ENCODE assay signal across 8 cellular contexts in genomic region chr2:218395826-218396687, GRCh38. TPM values are rescaled to one million over a fixed set of nuclear protein-coding genes. Genes with fewer than 3 reads are reported as not detected.
A peak's percentile ranks its signal among the peaks of the same experiment; 100 is the strongest.
DNase-seq lines count a peak whose midpoint lies in the region; ATAC-seq, FAIRE-seq and TF ChIP-seq lines count a peak whose summit lies in the region.

No MANE protein-coding gene starts in this region.

- ATAC-seq in GM18870 (IDR thresholded peaks at IDR 0.05; ENCODE audit: unreplicated experiment) (peak; percentile 34), HG03135 (IDR thresholded peaks at IDR 0.05; ENCODE audit: unreplicated experiment) (peak; percentile 44)

- H3K9me3 ChIP-seq in breast epithelium (no peaks in the 10 kb centered on the region), small intestine (ENCODE audit: control insufficient read depth, low read depth) (no peaks in the 10 kb centered on the region)

- intact Hi-C loops in breast epithelium (cut with DNase I; ENCODE audit: low total_unique reads): loop anchor here (2.0 kb wide), 1 partner anchor 103 kb away; the partner anchor contains the start of gene TMBIM1

- TF ChIP-seq CTCF in AG04449 (IDR thresholded peaks at IDR 0.05; ENCODE audit: insufficient read depth, low read length, missing control alignments): peak; percentile 86
- TF ChIP-seq CTCF in VCaP (conservative IDR thresholded peaks at IDR 0.05): peak; percentile 94
- peak; percentile 89 to 96 (median 93) for TF ChIP-seq CTCF in breast epithelium (IDR thresholded peaks at IDR 0.05)

- WGBS in small intestine, 3 donors: 0 to 2% (median 1%) methylated on average over 46 to 57 of the region's 57 CpGs

- H3K36me3 ChIP-seq in breast epithelium (no peaks in the 10 kb centered on the region), small intestine (ENCODE audit: control insufficient read depth in 2 of 2, insufficient read depth in 2 of 2, low read length in 2 of 2) (no peaks in the 10 kb centered on the region)

- POLR2A ChIA-PET in AG04449 (lab: Yijun Ruan, JAX): interaction anchor here (1.6 to 2.0 kb wide), 3 partner anchors 10 to 125 kb away, joined by 6 to 11 read pairs (median 6); no protein-coding TSS in a partner anchor

- CTCF ChIA-PET in AG04449 (lab: Yijun Ruan, JAX): interaction anchor here (0.6 to 6.5 kb wide), 23 partner anchors 9 to 176 kb away, joined by 3 to 83 read pairs (median 8); partner anchors contain the start of genes AAMP, PNKD, SLC11A1 and TMBIM1

- peak; percentile 90 for DNase-seq in AG04449 (ENCODE audit: low read depth, low spot score)
- peak; percentile 94 for DNase-seq in NCI-H2171 treated with DMSO at 0.1 percent for 48 hours (lab: John Stamatoyannopoulos, UW)
- DNase-seq in breast epithelium (ENCODE audit: low spot score in 2 of 2): peak; percentile 90 to 94
- DNase-seq in iPS-NIHi11 (ENCODE audit: low spot score): peak; percentile 83
- DNase-seq in small intestine: peak; percentile 96

- H3K27me3 ChIP-seq in breast epithelium: no peaks in the 10 kb centered on the region
- H3K27me3 ChIP-seq in small intestine (ENCODE audit: control insufficient read depth in 2 of 2, insufficient read depth in 2 of 2, low read length in 2 of 2): no peaks in the 10 kb centered on the region

- peak overlapping the region; percentile 78 for H3K4me3 ChIP-seq in AG04449 (ENCODE audit: low read depth, low read length)
- peak overlapping the region; percentile 97 to 100 (median 98) for H3K4me3 ChIP-seq in breast epithelium
- peak overlapping the region; percentile 59 to 96 for H3K4me3 ChIP-seq in small intestine (ENCODE audit: low read depth in 1 of 2, low read length in 2 of 2)

- TF ChIP-seq POLR2A in breast epithelium (IDR thresholded peaks at IDR 0.05): peak; percentile 20

- FAIRE-seq in small intestine (lab: Jason Lieb, UNC): no peak

- H3K27ac ChIP-seq in VCaP (peak overlapping the region; percentile 98), breast epithelium (peak overlapping the region; percentile 97 to 99), small intestine (ENCODE audit: low read depth in 1 of 2, low read length in 1 of 2) (peak overlapping the region; percentile 100)

- peaks cover 2 to 3% of the 10 kb centered on the region in 2 donors for H3K4me1 ChIP-seq in breast epithelium
- no peaks in the 10 kb centered on the region for H3K4me1 ChIP-seq in small intestine (ENCODE audit: control insufficient read depth in 2 of 2, insufficient read depth in 1 of 2, low read depth in 1 of 2, low read length in 1 of 2)

RNA-seq across cellular contexts. Expression of gene CTDSP1, which starts 3.6 kb away (rescaled TPM):
- total RNA-seq in breast epithelium: 100 to 1,000 TPM in 1 of 3 donors, 10 to 100 TPM in 2; 83.9 to 113 (median 95.9) TPM
- polyA plus RNA-seq in small intestine: 100 to 1,000 TPM in 2 of 3 donors, 10 to 100 TPM in 1; 94.3 to 144 (median 111) TPM

RNA-seq across cellular contexts. Expression of gene SLC11A1, which starts 14.0 kb away (rescaled TPM):
- total RNA-seq in breast epithelium: 10 to 100 TPM; 14.4 to 53.4 (median 17.9) TPM
- polyA plus RNA-seq in small intestine: 1 to 10 TPM in 2 of 3 donors, under 1 TPM in 1; 0.54 to 8.4 (median 3.1) TPM

RNA-seq across cellular contexts. Expression of gene VIL1, which starts 22.9 kb away (rescaled TPM):
- total RNA-seq in breast epithelium: 1 to 10 TPM in 1 of 3 donors, under 1 TPM in 1, not detected in 1; under 0.01 to 2.9 TPM
- polyA plus RNA-seq in small intestine: 100 to 1,000 TPM; 247 to 345 (median 280) TPM

RNA-seq across cellular contexts. Expression of gene CATIP, which starts 39.4 kb away (rescaled TPM):
- under 1 TPM in 1 of 3 donors, not detected in 2; 0.44 TPM for total RNA-seq in breast epithelium
- polyA plus RNA-seq in small intestine: under 1 TPM in 1 of 3 donors, not detected in 2; 0.09 TPM

Comparison
In these comparisons a context has a peak if more than half of its experiments do, and no peak if none do; other contexts are left out.
1. Peak in every context shown above with its lines: DNase-seq, ATAC-seq, H3K4me3 ChIP-seq and H3K27ac ChIP-seq.